ENCODE assay signal across 3 cellular contexts in genomic region chr19:48806818-48807589, GRCh38.
TF ChIP-seq lines count a peak whose summit lies in the region.

No MANE protein-coding gene starts in this region.

TF ChIP-seq in GM23338, 12 proteins besides CTCF, POLR2A, EP300 and RAD21:
- TF ChIP-seq EZH2phosphoT487 (IDR thresholded peaks at IDR 0.05; ENCODE audit: unreplicated experiment) (no peak), POLR2AphosphoS5 (IDR thresholded peaks at IDR 0.05; ENCODE audit: low read depth) (peak; percentile 4; the same call in 1 of the 2 replicates), JUNB (IDR thresholded peaks at IDR 0.05; ENCODE audit: unreplicated experiment) (no peak)

TF ChIP-seq in GM12878, 131 proteins besides CTCF, POLR2A, EP300 and RAD21:
- TF ChIP-seq PKNOX1 (IDR thresholded peaks at IDR 0.05): 0 out of 2 replicates have a peak, but pooled peaks have one; percentile 19
- no peak for TF ChIP-seq HSF1 (IDR thresholded peaks at IDR 0.05; ENCODE audit: low read depth, low read length)
- 0 out of 3 replicates have a peak, but pooled peaks have one; percentile 11 for TF ChIP-seq POU2F2 (IDR thresholded peaks at IDR 0.05; ENCODE audit: borderline replicate concordance, low read depth, low read length)
- TF ChIP-seq YBX1 (IDR thresholded peaks at IDR 0.05): no peak
- TF ChIP-seq ZNF24 (IDR thresholded peaks at IDR 0.05): no peak
- TF ChIP-seq NR2C1 (IDR thresholded peaks at IDR 0.05): 0 out of 2 replicates have a peak, but pooled peaks have one; percentile 20
- no peak for TF ChIP-seq STAT1 (conservative IDR thresholded peaks at IDR 0.05)

TF ChIP-seq in HepG2, 621 proteins besides CTCF, POLR2A, EP300 and RAD21 (continues in another document):
- TF ChIP-seq MBD4 (IDR thresholded peaks at IDR 0.05; ENCODE audit: borderline replicate concordance, low read length) (no peak), ATF7-NPFF (CRISPR knock-in tag; IDR thresholded peaks at IDR 0.05; ENCODE audit: low read depth) (no peak; the same call in 1 of the 2 replicates), CSRNP1 (CRISPR knock-in tag; IDR thresholded peaks at IDR 0.05) (0 out of 2 replicates have a peak, but pooled peaks have one; percentile 18), ZNF34 (CRISPR knock-in tag; IDR thresholded peaks at IDR 0.05; ENCODE audit: borderline replicate concordance) (peak; percentile 82; the same call in 1 of the 2 replicates), XRCC5 (optimal IDR thresholded peaks at IDR 0.05; ENCODE audit: low read length) (no peak), RAD51 (IDR thresholded peaks at IDR 0.05; ENCODE audit: borderline replicate concordance) (no peak), ETS1 (CRISPR knock-in tag; IDR thresholded peaks at IDR 0.05) (no peak), ZNF256 (CRISPR knock-in tag; conservative IDR thresholded peaks at IDR 0.05) (no peak), ZBTB2 (CRISPR knock-in tag; IDR thresholded peaks at IDR 0.05; ENCODE audit: low read depth) (no peak), SATB2 (CRISPR knock-in tag; IDR thresholded peaks at IDR 0.05) (no peak), PAF1 (CRISPR knock-in tag; IDR thresholded peaks at IDR 0.05) (no peak), ZNF605 (CRISPR knock-in tag; IDR thresholded peaks at IDR 0.05) (0 out of 2 replicates have a peak, but pooled peaks have one; percentile 49), FOXM1 (CRISPR knock-in tag; IDR thresholded peaks at IDR 0.05) (no peak), ZNF83 (CRISPR knock-in tag; IDR thresholded peaks at IDR 0.05; ENCODE audit: borderline replicate concordance) (no peak), ZNF772 (CRISPR knock-in tag; IDR thresholded peaks at IDR 0.05) (no peak), SP1 (IDR thresholded peaks at IDR 0.05) (no peak), SP1 (CRISPR knock-in tag; IDR thresholded peaks at IDR 0.05) (peak; percentile 48; the same call in 1 of the 2 replicates), ZNF616 (CRISPR knock-in tag; IDR thresholded peaks at IDR 0.05; ENCODE audit: low read depth) (no peak; the same call in 1 of the 2 replicates), ZNF496 (CRISPR knock-in tag; IDR thresholded peaks at IDR 0.05; ENCODE audit: insufficient replicate concordance) (no peak), ZSCAN12 (CRISPR knock-in tag; IDR thresholded peaks at IDR 0.05) (no peak), NPAS2 (CRISPR knock-in tag; IDR thresholded peaks at IDR 0.05; ENCODE audit: borderline replicate concordance) (no peak), SP2 (CRISPR knock-in tag; IDR thresholded peaks at IDR 0.05) (no peak), ZNF337 (CRISPR knock-in tag; IDR thresholded peaks at IDR 0.05; ENCODE audit: borderline replicate concordance, low read depth) (no peak), CEBPG (CRISPR knock-in tag; IDR thresholded peaks at IDR 0.05) (0 out of 2 replicates have a peak, but pooled peaks have one; percentile 60), ZNF839 (CRISPR knock-in tag; IDR thresholded peaks at IDR 0.05; ENCODE audit: borderline replicate concordance) (no peak), ZNF674 (CRISPR knock-in tag; IDR thresholded peaks at IDR 0.05; ENCODE audit: low read depth) (no peak), ZBTB26 (CRISPR knock-in tag; IDR thresholded peaks at IDR 0.05; ENCODE audit: borderline replicate concordance) (peak; percentile 36; the same call in 1 of the 2 replicates), TBL1XR1 (IDR thresholded peaks at IDR 0.05; ENCODE audit: borderline replicate concordance, low read length, partially characterized antibody) (no peak), NCOA2 (CRISPR knock-in tag; IDR thresholded peaks at IDR 0.05) (no peak), ZFP36L1 (CRISPR knock-in tag; IDR thresholded peaks at IDR 0.05) (no peak; the same call in 1 of the 2 replicates), RELA (CRISPR knock-in tag; IDR thresholded peaks at IDR 0.05) (0 out of 2 replicates have a peak, but pooled peaks have one; percentile 1), RARA (CRISPR knock-in tag; IDR thresholded peaks at IDR 0.05) (no peak), KAT2B (IDR thresholded peaks at IDR 0.05; ENCODE audit: borderline replicate concordance, low read depth, low read length) (no peak), SETDB1 (CRISPR knock-in tag; IDR thresholded peaks at IDR 0.05; ENCODE audit: borderline replicate concordance) (no peak), YEATS2 (CRISPR knock-in tag; IDR thresholded peaks at IDR 0.05; ENCODE audit: borderline replicate concordance) (peak; percentile 52; the same call in 1 of the 2 replicates), SPEN (CRISPR knock-in tag; IDR thresholded peaks at IDR 0.05; ENCODE audit: low read depth) (peak; percentile 69; the same call in 1 of the 2 replicates), THYN1 (CRISPR knock-in tag; IDR thresholded peaks at IDR 0.05; ENCODE audit: borderline replicate concordance, low read depth) (no peak), TBX2 (CRISPR knock-in tag; IDR thresholded peaks at IDR 0.05; ENCODE audit: borderline replicate concordance) (no peak; the same call in 1 of the 2 replicates), HNRNPUL1 (IDR thresholded peaks at IDR 0.05; ENCODE audit: low read depth, low read length) (no peak), ZFAT (CRISPR knock-in tag; conservative IDR thresholded peaks at IDR 0.05) (no peak), ZNF468 (CRISPR knock-in tag; IDR thresholded peaks at IDR 0.05) (no peak)
- TF ChIP-seq, protein P1, sequence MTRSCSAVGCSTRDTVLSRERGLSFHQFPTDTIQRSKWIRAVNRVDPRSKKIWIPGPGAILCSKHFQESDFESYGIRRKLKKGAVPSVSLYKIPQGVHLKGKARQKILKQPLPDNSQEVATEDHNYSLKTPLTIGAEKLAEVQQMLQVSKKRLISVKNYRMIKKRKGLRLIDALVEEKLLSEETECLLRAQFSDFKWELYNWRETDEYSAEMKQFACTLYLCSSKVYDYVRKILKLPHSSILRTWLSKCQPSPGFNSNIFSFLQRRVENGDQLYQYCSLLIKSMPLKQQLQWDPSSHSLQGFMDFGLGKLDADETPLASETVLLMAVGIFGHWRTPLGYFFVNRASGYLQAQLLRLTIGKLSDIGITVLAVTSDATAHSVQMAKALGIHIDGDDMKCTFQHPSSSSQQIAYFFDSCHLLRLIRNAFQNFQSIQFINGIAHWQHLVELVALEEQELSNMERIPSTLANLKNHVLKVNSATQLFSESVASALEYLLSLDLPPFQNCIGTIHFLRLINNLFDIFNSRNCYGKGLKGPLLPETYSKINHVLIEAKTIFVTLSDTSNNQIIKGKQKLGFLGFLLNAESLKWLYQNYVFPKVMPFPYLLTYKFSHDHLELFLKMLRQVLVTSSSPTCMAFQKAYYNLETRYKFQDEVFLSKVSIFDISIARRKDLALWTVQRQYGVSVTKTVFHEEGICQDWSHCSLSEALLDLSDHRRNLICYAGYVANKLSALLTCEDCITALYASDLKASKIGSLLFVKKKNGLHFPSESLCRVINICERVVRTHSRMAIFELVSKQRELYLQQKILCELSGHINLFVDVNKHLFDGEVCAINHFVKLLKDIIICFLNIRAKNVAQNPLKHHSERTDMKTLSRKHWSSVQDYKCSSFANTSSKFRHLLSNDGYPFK (CRISPR knock-in tag; IDR thresholded peaks at IDR 0.05; ENCODE audit: borderline replicate concordance): no peak
- TF ChIP-seq, protein P2, sequence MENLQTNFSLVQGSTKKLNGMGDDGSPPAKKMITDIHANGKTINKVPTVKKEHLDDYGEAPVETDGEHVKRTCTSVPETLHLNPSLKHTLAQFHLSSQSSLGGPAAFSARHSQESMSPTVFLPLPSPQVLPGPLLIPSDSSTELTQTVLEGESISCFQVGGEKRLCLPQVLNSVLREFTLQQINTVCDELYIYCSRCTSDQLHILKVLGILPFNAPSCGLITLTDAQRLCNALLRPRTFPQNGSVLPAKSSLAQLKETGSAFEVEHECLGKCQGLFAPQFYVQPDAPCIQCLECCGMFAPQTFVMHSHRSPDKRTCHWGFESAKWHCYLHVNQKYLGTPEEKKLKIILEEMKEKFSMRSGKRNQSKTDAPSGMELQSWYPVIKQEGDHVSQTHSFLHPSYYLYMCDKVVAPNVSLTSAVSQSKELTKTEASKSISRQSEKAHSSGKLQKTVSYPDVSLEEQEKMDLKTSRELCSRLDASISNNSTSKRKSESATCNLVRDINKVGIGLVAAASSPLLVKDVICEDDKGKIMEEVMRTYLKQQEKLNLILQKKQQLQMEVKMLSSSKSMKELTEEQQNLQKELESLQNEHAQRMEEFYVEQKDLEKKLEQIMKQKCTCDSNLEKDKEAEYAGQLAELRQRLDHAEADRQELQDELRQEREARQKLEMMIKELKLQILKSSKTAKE (CRISPR knock-in tag; IDR thresholded peaks at IDR 0.05; ENCODE audit: borderline replicate concordance): no peak
- TF ChIP-seq, protein P3, sequence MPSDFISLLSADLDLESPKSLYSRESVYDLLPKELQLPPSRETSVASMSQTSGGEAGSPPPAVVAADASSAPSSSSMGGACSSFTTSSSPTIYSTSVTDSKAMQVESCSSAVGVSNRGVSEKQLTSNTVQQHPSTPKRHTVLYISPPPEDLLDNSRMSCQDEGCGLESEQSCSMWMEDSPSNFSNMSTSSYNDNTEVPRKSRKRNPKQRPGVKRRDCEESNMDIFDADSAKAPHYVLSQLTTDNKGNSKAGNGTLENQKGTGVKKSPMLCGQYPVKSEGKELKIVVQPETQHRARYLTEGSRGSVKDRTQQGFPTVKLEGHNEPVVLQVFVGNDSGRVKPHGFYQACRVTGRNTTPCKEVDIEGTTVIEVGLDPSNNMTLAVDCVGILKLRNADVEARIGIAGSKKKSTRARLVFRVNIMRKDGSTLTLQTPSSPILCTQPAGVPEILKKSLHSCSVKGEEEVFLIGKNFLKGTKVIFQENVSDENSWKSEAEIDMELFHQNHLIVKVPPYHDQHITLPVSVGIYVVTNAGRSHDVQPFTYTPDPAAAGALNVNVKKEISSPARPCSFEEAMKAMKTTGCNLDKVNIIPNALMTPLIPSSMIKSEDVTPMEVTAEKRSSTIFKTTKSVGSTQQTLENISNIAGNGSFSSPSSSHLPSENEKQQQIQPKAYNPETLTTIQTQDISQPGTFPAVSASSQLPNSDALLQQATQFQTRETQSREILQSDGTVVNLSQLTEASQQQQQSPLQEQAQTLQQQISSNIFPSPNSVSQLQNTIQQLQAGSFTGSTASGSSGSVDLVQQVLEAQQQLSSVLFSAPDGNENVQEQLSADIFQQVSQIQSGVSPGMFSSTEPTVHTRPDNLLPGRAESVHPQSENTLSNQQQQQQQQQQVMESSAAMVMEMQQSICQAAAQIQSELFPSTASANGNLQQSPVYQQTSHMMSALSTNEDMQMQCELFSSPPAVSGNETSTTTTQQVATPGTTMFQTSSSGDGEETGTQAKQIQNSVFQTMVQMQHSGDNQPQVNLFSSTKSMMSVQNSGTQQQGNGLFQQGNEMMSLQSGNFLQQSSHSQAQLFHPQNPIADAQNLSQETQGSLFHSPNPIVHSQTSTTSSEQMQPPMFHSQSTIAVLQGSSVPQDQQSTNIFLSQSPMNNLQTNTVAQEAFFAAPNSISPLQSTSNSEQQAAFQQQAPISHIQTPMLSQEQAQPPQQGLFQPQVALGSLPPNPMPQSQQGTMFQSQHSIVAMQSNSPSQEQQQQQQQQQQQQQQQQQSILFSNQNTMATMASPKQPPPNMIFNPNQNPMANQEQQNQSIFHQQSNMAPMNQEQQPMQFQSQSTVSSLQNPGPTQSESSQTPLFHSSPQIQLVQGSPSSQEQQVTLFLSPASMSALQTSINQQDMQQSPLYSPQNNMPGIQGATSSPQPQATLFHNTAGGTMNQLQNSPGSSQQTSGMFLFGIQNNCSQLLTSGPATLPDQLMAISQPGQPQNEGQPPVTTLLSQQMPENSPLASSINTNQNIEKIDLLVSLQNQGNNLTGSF (CRISPR knock-in tag; IDR thresholded peaks at IDR 0.05): no peak
- TF ChIP-seq, protein P4, sequence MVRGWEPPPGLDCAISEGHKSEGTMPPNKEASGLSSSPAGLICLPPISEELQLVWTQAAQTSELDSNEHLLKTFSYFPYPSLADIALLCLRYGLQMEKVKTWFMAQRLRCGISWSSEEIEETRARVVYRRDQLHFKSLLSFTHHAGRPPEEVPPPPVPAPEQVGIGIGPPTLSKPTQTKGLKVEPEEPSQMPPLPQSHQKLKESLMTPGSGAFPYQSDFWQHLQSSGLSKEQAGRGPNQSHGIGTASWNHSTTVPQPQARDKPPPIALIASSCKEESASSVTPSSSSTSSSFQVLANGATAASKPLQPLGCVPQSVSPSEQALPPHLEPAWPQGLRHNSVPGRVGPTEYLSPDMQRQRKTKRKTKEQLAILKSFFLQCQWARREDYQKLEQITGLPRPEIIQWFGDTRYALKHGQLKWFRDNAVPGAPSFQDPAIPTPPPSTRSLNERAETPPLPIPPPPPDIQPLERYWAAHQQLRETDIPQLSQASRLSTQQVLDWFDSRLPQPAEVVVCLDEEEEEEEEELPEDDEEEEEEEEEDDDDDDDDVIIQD (CRISPR knock-in tag; IDR thresholded peaks at IDR 0.05; ENCODE audit: low read depth): no peak; the same call in 1 of the 2 replicates
